In the genomic region with DNA sequence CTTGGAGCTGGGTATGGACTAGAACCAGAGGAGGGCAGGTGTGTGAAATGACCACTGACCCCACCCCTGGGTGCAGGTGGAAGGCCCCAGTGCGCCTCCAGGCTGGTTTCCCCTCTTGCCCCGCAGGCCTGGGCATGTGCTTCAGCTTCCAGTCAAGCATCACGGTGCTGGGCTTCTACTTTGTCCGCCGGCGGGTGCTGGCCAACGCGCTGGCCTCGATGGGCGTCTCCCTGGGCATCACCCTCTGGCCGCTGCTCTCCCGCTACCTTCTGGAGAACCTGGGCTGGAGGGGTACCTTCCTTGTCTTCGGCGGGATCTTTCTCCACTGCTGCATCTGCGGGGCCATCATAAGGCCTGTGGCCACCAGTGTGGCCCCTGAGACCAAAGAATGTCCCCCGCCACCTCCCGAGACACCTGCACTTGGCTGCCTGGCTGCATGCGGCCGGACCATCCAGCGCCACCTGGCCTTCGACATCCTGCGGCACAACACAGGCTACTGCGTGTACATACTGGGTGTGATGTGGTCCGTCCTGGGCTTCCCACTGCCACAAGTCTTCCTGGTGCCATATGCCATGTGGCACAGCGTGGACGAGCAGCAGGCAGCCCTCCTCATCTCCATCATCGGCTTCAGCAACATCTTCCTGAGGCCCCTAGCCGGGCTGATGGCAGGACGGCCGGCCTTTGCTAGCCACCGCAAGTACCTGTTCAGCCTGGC, we compare ENCODE assay signal across 28 cellular contexts.
"Had no signal": no experiment of that assay in that cellular context is flagged by ENCODE, and none has a peak within 500 bp of the region (broad histone marks: within the 10 kb centered on the region; RNA-seq: fewer than 3 reads in every experiment).

No MANE protein-coding gene starts in this region.

- H3K36me3 ChIP-seq: ovary had no signal

- H3K9me3 ChIP-seq: gastrocnemius medialis, mucosa of descending colon, ovary, psoas muscle, sigmoid colon, transverse colon, upper lobe of right lung had no signal

- H3K27ac Mint-ChIP-seq: mesothelial cell of epicardium; natural killer cell treated with Interleukin-12 subunit alpha and Interleukin-12 subunit beta and Interleukin-15 and Interleukin-18, amount 100 ng/mL, for 72 hours; stimulated activated memory B cell treated with anti-CD40 and anti-IgM and Interleukin-4, amounts not matched to agents 10 μg/mL and 1 μg/mL and 100 μg/mL, for 72 hours had no signal

- H3K9me3 Mint-ChIP-seq: mesothelial cell of epicardium; naive B cell; natural killer cell treated with Interleukin-12 subunit alpha and Interleukin-12 subunit beta and Interleukin-15 and Interleukin-18, amount 100 ng/mL, for 72 hours; neural crest cell; stimulated activated memory B cell treated with anti-CD40 and anti-IgM and Interleukin-4, amounts not matched to agents 10 μg/mL and 1 μg/mL and 100 μg/mL, for 72 hours had no signal

- FAIRE-seq: keratinocyte had no signal

- H3K4me3 ChIP-seq: dorsolateral prefrontal cortex, gastrocnemius medialis, lung, mucosa of descending colon, ovary, psoas muscle, sigmoid colon, transverse colon, upper lobe of right lung had no signal

- H3K4me3 Mint-ChIP-seq: mesothelial cell of epicardium; naive B cell; natural killer cell treated with Interleukin-12 subunit alpha and Interleukin-12 subunit beta and Interleukin-15 and Interleukin-18, amount 100 ng/mL, for 72 hours; neural crest cell; stimulated activated memory B cell treated with anti-CD40 and anti-IgM and Interleukin-4, amounts not matched to agents 10 μg/mL and 1 μg/mL and 100 μg/mL, for 72 hours had no signal

- H3K27me3 ChIP-seq: dorsolateral prefrontal cortex, gastrocnemius medialis, ovary, sigmoid colon, transverse colon, upper lobe of right lung had no signal

- DNase-seq: cerebellar nuclear complex; dorsolateral prefrontal cortex; effector CD4-positive, alpha-beta T cell; foreskin fibroblast; gastrocnemius medialis; head of caudate nucleus; mesenchymal stem cell; mucosa of descending colon; naive B cell; nucleus accumbens; ovary; psoas muscle; sigmoid colon; stimulated activated CD4-positive, alpha-beta T cell treated with anti-CD3 and anti-CD28 coated beads, Interleukin-2, amount 100 ng/mL, for 24 hours; stimulated activated CD4-positive, alpha-beta T cell treated with anti-CD3 and anti-CD28 coated beads, Interleukin-4, amount 100 ng/mL, for 24 hours; stimulated activated naive CD8-positive, alpha-beta T cell treated with anti-CD3 and anti-CD28 coated beads, Interleukin-15, Interleukin-2, amounts not matched to agents 100 U/mL and 50 U/mL, for 24 hours; transverse colon; upper lobe of right lung had no signal

- H3K4me1 Mint-ChIP-seq: neural crest cell had no signal

- H3K27ac ChIP-seq: dorsolateral prefrontal cortex, epithelial cell of prostate, gastrocnemius medialis, ovary, psoas muscle, sigmoid colon, transverse colon, upper lobe of right lung had no signal

- ATAC-seq: esophagus mucosa; gastrocnemius medialis; left lobe of liver; mucosa of descending colon; natural killer cell treated with Interleukin-12 subunit alpha and Interleukin-12 subunit beta and Interleukin-15 and Interleukin-18, amount 100 ng/mL, for 72 hours; psoas muscle; right cardiac atrium; stimulated activated memory B cell treated with anti-CD40 and anti-IgM and Interleukin-4, amounts not matched to agents 10 μg/mL and 1 μg/mL and 100 μg/mL, for 72 hours; stimulated activated naive CD8-positive, alpha-beta T cell treated with anti-CD3 and anti-CD28 coated beads, Interleukin-15, Interleukin-2, amounts not matched to agents 100 U/mL and 50 U/mL, for 24 hours; upper lobe of right lung had no signal

- H3K27me3 Mint-ChIP-seq: natural killer cell treated with Interleukin-12 subunit alpha and Interleukin-12 subunit beta and Interleukin-15 and Interleukin-18, amount 100 ng/mL, for 72 hours; stimulated activated memory B cell treated with anti-CD40 and anti-IgM and Interleukin-4, amounts not matched to agents 10 μg/mL and 1 μg/mL and 100 μg/mL, for 72 hours had no signal

- H3K36me3 Mint-ChIP-seq: naive B cell; natural killer cell treated with Interleukin-12 subunit alpha and Interleukin-12 subunit beta and Interleukin-15 and Interleukin-18, amount 100 ng/mL, for 72 hours; stimulated activated memory B cell treated with anti-CD40 and anti-IgM and Interleukin-4, amounts not matched to agents 10 μg/mL and 1 μg/mL and 100 μg/mL, for 72 hours had no signal
